ENCODE assay signal across 23 cellular contexts in the genomic region with DNA sequence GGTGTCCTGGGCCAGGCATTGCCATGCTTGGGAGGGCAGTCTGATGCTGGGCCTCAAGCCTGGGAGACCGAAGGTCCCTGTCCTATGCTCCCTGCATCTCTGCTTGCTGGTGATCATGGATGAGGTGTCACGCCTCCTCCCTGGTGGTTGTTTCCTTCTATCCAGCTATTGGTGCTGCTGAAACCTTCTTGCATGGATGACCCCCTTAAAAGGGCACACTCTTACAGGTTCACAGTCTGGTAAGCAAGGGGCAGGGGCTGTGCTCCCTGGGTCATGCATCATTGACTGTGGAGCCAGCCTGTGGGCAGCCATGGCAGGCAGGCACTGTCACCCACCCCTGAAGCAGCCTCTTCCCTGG.
"Had no signal": no experiment of that assay in that cellular context is flagged by ENCODE, and none has a peak within 500 bp of the region (broad histone marks: within the 10 kb centered on the region; RNA-seq: fewer than 3 reads in every experiment).

No MANE protein-coding gene starts in this region.

- H3K36me3 ChIP-seq: colonic mucosa, tibial nerve, upper lobe of right lung had no signal

- H3K27ac ChIP-seq: colonic mucosa, heart right ventricle, testis, tibial nerve, upper lobe of right lung, vagina had no signal

- H3K27me3 ChIP-seq: colonic mucosa, heart right ventricle, spleen, testis, tibial nerve, upper lobe of right lung, vagina had no signal

- FAIRE-seq: islet of Langerhans had no signal

- H3K9me3 Mint-ChIP-seq: endodermal cell; mesothelial cell of epicardium; natural killer cell; stimulated activated memory B cell treated with anti-CD40 and anti-IgM and Interleukin-4, amounts not matched to agents 10 μg/mL and 1 μg/mL and 100 μg/mL, for 72 hours; stimulated activated naive CD8-positive, alpha-beta T cell treated with anti-CD3 and anti-CD28 coated beads, Interleukin-15, amount 100 ng/mL, for 72 hours had no signal

- H3K4me1 ChIP-seq: colonic mucosa, testis, tibial nerve, upper lobe of right lung, vagina had no signal

- H3K27me3 Mint-ChIP-seq: stimulated activated naive CD8-positive, alpha-beta T cell treated with anti-CD3 and anti-CD28 coated beads, Interleukin-15, amount 100 ng/mL, for 72 hours had no signal

- H3K9me3 ChIP-seq: colonic mucosa, heart right ventricle, spleen, testis, tibial nerve, upper lobe of right lung, vagina had no signal

- H3K27ac Mint-ChIP-seq: endodermal cell; mesothelial cell of epicardium; natural killer cell; stimulated activated memory B cell treated with anti-CD40 and anti-IgM and Interleukin-4, amounts not matched to agents 10 μg/mL and 1 μg/mL and 100 μg/mL, for 72 hours; stimulated activated naive CD8-positive, alpha-beta T cell treated with anti-CD3 and anti-CD28 coated beads, Interleukin-15, amount 100 ng/mL, for 72 hours had no signal

- H3K4me3 Mint-ChIP-seq: endodermal cell; mesothelial cell of epicardium; natural killer cell; stimulated activated memory B cell treated with anti-CD40 and anti-IgM and Interleukin-4, amounts not matched to agents 10 μg/mL and 1 μg/mL and 100 μg/mL, for 72 hours; stimulated activated naive CD8-positive, alpha-beta T cell treated with anti-CD3 and anti-CD28 coated beads, Interleukin-15, amount 100 ng/mL, for 72 hours had no signal

- H3K4me1 Mint-ChIP-seq: natural killer cell; stimulated activated memory B cell treated with anti-CD40 and anti-IgM and Interleukin-4, amounts not matched to agents 10 μg/mL and 1 μg/mL and 100 μg/mL, for 72 hours; stimulated activated naive CD8-positive, alpha-beta T cell treated with anti-CD3 and anti-CD28 coated beads, Interleukin-15, amount 100 ng/mL, for 72 hours had no signal

- DNase-seq: colonic mucosa; dermis blood vessel endothelial cell; endodermal cell; foreskin melanocyte; heart right ventricle; hypothalamus; kidney glomerular epithelial cell; mammary epithelial cell; natural killer cell; spleen; stimulated activated CD4-positive, alpha-beta T cell treated with anti-CD3 and anti-CD28 coated beads, Interleukin-15, amount 100 ng/mL, for 24 hours; stimulated activated CD4-positive, alpha-beta T cell treated with anti-CD3 and anti-CD28 coated beads, Interleukin-1b, Interleukin-23, amount 100 ng/mL, for 48 hours; stimulated activated CD4-positive, alpha-beta T cell treated with anti-CD3 and anti-CD28 coated beads, Interleukin-4, amount 100 ng/mL, for 24 hours; stimulated activated naive CD8-positive, alpha-beta T cell treated with anti-CD3 and anti-CD28 coated beads, Interleukin-15, amount 100 ng/mL, for 72 hours; testis; upper lobe of right lung had no signal

- H3K36me3 Mint-ChIP-seq: natural killer cell; stimulated activated memory B cell treated with anti-CD40 and anti-IgM and Interleukin-4, amounts not matched to agents 10 μg/mL and 1 μg/mL and 100 μg/mL, for 72 hours had no signal

- H3K4me3 ChIP-seq: colonic mucosa, heart right ventricle, spleen, testis, tibial nerve, upper lobe of right lung, vagina had no signal

- ATAC-seq: heart right ventricle; left lobe of liver; natural killer cell; sciatic nerve; stimulated activated memory B cell treated with anti-CD40 and anti-IgM and Interleukin-4, amounts not matched to agents 10 μg/mL and 1 μg/mL and 100 μg/mL, for 72 hours; stimulated activated naive CD8-positive, alpha-beta T cell treated with anti-CD3 and anti-CD28 coated beads, Interleukin-15, amount 100 ng/mL, for 72 hours; upper lobe of right lung had no signal
